In the genomic region with DNA sequence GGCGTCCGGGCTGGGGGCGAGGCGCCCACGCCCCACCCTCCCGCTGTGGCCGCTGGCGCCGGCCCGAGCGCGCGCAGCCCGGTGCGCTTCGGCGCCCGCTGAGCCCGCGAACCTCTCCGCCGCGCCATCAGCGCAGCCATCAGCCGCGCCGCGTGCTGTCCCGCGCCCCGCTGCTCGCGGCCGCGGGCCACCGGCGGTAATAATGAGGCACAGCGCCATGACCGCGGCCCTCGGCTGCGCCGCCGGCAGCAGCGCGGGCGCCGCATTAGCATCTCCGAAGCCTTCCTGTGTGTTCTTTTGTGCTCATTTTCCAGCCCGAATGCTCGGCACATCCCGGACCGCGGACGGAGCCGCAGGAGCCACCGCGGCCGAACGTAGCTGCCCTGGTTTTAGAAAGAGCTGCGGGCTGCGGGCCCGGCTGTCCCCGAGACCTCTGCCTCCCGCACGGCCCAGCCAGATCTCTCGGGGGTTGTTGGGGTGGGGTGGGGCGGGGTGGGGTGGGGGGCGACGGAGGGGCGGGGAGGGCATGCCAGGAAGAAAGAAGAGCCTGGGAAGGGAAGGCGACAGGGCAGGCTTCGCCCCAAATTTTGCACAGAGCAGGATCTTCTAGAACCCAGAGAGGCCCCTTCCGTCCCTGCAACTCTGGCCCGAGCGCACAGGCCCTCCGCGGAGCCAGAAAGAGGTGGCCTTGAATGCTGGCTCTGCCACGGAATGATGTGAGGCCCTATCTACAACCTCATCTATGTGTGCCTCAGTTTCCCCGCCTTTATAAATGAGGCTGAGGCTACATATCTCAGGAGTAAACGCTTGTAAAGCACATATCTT, we compare ENCODE assay signal across 9 cellular contexts. TPM values are rescaled to one million over a fixed set of nuclear protein-coding genes. Genes with fewer than 3 reads are reported as not detected.
DNase-seq lines count a peak whose midpoint lies in the region; ATAC-seq and TF ChIP-seq lines count a peak whose summit lies in the region.
"Had no signal": no experiment of that assay in that cellular context is flagged by ENCODE, and none has a peak within 500 bp of the region (broad histone marks: within the 10 kb centered on the region; RNA-seq: fewer than 3 reads in every experiment).

No MANE protein-coding gene starts in this region.

- no peaks in the 10 kb centered on the region for H3K4me1 ChIP-seq in breast epithelium
- H3K4me1 ChIP-seq in hepatocyte (ENCODE audit: insufficient read depth), result no peaks in the 10 kb centered on the region
- H3K4me1 ChIP-seq in suprapubic skin, result peaks cover 11% of the 10 kb centered on the region
- peaks cover 5% of the 10 kb centered on the region for H3K4me1 ChIP-seq in vagina
- H3K4me1 ChIP-seq: pancreas had no signal

- H3K27ac Mint-ChIP-seq in MCF 10A (ENCODE audit: low read depth, unreplicated experiment) (no peak overlapping the region), T-cell (no peak overlapping the region)

- no peaks in the 10 kb centered on the region for H4K20me1 ChIP-seq in hepatocyte (ENCODE audit: insufficient read depth, poor library complexity, severe bottlenecking)

- DNase-seq in breast epithelium (ENCODE audit: low spot score in 2 of 2) (no peak), MCF 10A (ENCODE audit: unreplicated experiment) (no peak), T-cell (no peak), hepatocyte (ENCODE audit: low spot score) (no peak), suprapubic skin (ENCODE audit: low spot score in 2 of 2) (no peak), vagina (ENCODE audit: extremely low spot score in 2 of 2) (no peak)
- DNase-seq: pancreas had no signal

- H3K4me3 Mint-ChIP-seq in MCF 10A (ENCODE audit: unreplicated experiment) (no peak overlapping the region), T-cell (peak overlapping the region in 2 of 3 donors; percentile 34 to 73)

- H3K9me3 ChIP-seq in breast epithelium (no peaks in the 10 kb centered on the region), hepatocyte (ENCODE audit: low read depth) (no peaks in the 10 kb centered on the region), suprapubic skin (no peaks in the 10 kb centered on the region), vagina (no peaks in the 10 kb centered on the region)
- H3K9me3 ChIP-seq: pancreas had no signal

- H3K36me3 ChIP-seq in breast epithelium (no peaks in the 10 kb centered on the region), hepatocyte (replicated peaks; ENCODE audit: insufficient read depth, low read depth) (no peaks in the 10 kb centered on the region), suprapubic skin (no peaks in the 10 kb centered on the region), vagina (no peaks in the 10 kb centered on the region)
- H3K36me3 ChIP-seq: pancreas had no signal

- no peak for TF ChIP-seq EP300 in suprapubic skin (IDR thresholded peaks at IDR 0.05)

- H3K27ac ChIP-seq in breast epithelium (no peak overlapping the region), hepatocyte (no peak overlapping the region), suprapubic skin (no peak overlapping the region), vagina (no peak overlapping the region)
- H3K27ac ChIP-seq: pancreas had no signal

- intact Hi-C loops in breast epithelium (cut with DNase I; ENCODE audit: low total_unique reads), result no loop called here
- intact Hi-C loops in MCF 10A (cut with micrococcal nuclease), result no loop called here
- intact Hi-C loops in vagina (cut with DNase I), result no loop called here

- CTCF ChIA-PET in MCF 10A (lab: Yijun Ruan, JAX), result no interaction called here
- CTCF ChIA-PET in T-cell (lab: Charles Lee), result no interaction called here

- H3K4me3 ChIP-seq in breast epithelium (peak overlapping the region; percentile 13 to 57 (median 34)), hepatocyte (peak overlapping the region; percentile 21), suprapubic skin (peak overlapping the region; percentile 42), vagina (peak overlapping the region in 1 of 2 donors; percentile 24)

- peaks cover 58% of the 10 kb centered on the region for H3K27me3 Mint-ChIP-seq in MCF 10A (ENCODE audit: insufficient read depth, unreplicated experiment)
- peaks cover 64 to 66% of the 10 kb centered on the region in 2 donors for H3K27me3 Mint-ChIP-seq in T-cell

- TF ChIP-seq POLR2A in breast epithelium (IDR thresholded peaks at IDR 0.05) (no peak), suprapubic skin (IDR thresholded peaks at IDR 0.05) (no peak), vagina (IDR thresholded peaks at IDR 0.05) (no peak)

- H3K36me3 Mint-ChIP-seq in MCF 10A (ENCODE audit: insufficient read depth, unreplicated experiment) (no peaks in the 10 kb centered on the region), T-cell (no peaks in the 10 kb centered on the region)

- ATAC-seq in T-cell (replicated peaks in 1 of 4) (no peak), GM21619 (IDR thresholded peaks at IDR 0.05; ENCODE audit: unreplicated experiment) (no peak), GM19023 (IDR thresholded peaks at IDR 0.05; ENCODE audit: unreplicated experiment) (no peak)

- no peaks in the 10 kb centered on the region for H3K9me3 Mint-ChIP-seq in MCF 10A (ENCODE audit: unreplicated experiment)
- H3K9me3 Mint-ChIP-seq in T-cell, result no peaks in the 10 kb centered on the region

- TF ChIP-seq CTCF in breast epithelium (IDR thresholded peaks at IDR 0.05) (no peak), MCF 10A (IDR thresholded peaks at IDR 0.05; ENCODE audit: unreplicated experiment) (no peak), hepatocyte (IDR thresholded peaks at IDR 0.05; ENCODE audit: poor library complexity) (no peak), suprapubic skin (IDR thresholded peaks at IDR 0.05) (no peak), vagina (IDR thresholded peaks at IDR 0.05) (no peak)

- H3K4me2 ChIP-seq in hepatocyte, result peak overlapping the region; percentile 89

- H3K4me1 Mint-ChIP-seq in MCF 10A (ENCODE audit: insufficient read depth, unreplicated experiment) (no peaks in the 10 kb centered on the region), T-cell (peaks cover 5 to 9% (median 7%) of the 10 kb centered on the region in 3 donors)

- WGBS in hepatocyte (ENCODE audit: low lambda C conversion rate, missing lambda C conversion rate), result 5% methylated on average over 68 of the region's 81 CpGs
- 18% methylated on average over 22 of the region's 81 CpGs for WGBS in suprapubic skin

- no peak overlapping the region for H2AFZ ChIP-seq in hepatocyte

- no peaks in the 10 kb centered on the region for H3K9me2 ChIP-seq in hepatocyte (replicated peaks; ENCODE audit: insufficient read depth)

- no TSS peak for BruUV-seq in MCF 10A (replicated peaks; lab: Mats Ljungman, UMichigan)

- POLR2A ChIA-PET in MCF 10A (lab: Yijun Ruan, JAX), result no interaction called here
- POLR2A ChIA-PET in T-cell (lab: Charles Lee), result no interaction called here

- peaks cover 0 to 41% of the 10 kb centered on the region in 2 donors for H3K27me3 ChIP-seq in breast epithelium
- H3K27me3 ChIP-seq in hepatocyte, result peaks cover 67% of the 10 kb centered on the region
- H3K27me3 ChIP-seq in suprapubic skin, result peaks cover 63% of the 10 kb centered on the region
- H3K27me3 ChIP-seq in vagina, result peaks cover 8% of the 10 kb centered on the region

- no peaks in the 10 kb centered on the region for H3K79me2 ChIP-seq in hepatocyte

RNA-seq across cellular contexts. Expression of gene RRAGC, which starts 55.3 kb away (rescaled TPM):
- total RNA-seq in breast epithelium (10 to 100 TPM; 19.2 to 34.9 (median 19.7) TPM), MCF 10A (2022) (23.3 and 40.6 TPM in 2 replicates), T-cell (10 to 100 TPM; 14.8 to 22.1 (median 18.8) TPM), hepatocyte (28.0 and 36.6 TPM in 2 replicates), suprapubic skin (10 to 100 TPM; 18.3 to 25.3 (median 20.4) TPM), vagina (9.8 TPM)
- 21.7 and 26.3 TPM in 2 replicates for polyA plus RNA-seq in hepatocyte
